ENCODE assay signal across 19 cellular contexts in genomic region chr6:100518588-100518987, GRCh38.
A peak's percentile ranks its signal among the peaks of the same experiment; 100 is the strongest.
DNase-seq lines count a peak whose midpoint lies in the region; ATAC-seq and TF ChIP-seq lines count a peak whose summit lies in the region.
"Had no signal": no experiment of that assay in that cellular context is flagged by ENCODE, and none has a peak within 500 bp of the region (broad histone marks: within the 10 kb centered on the region; RNA-seq: fewer than 3 reads in every experiment).

No MANE protein-coding gene starts in this region.

- ATAC-seq in HG02938 (IDR thresholded peaks at IDR 0.05; ENCODE audit: unreplicated experiment) (no peak), HG03280 (IDR thresholded peaks at IDR 0.05; ENCODE audit: unreplicated experiment) (no peak)
- ATAC-seq: GM23338 had no signal

- no peak for TF ChIP-seq CTCF in VCaP (conservative IDR thresholded peaks at IDR 0.05)

- H3K27ac ChIP-seq in VCaP: peak overlapping the region; percentile 71

- peak; percentile 6 for DNase-seq in SIG-M5 treated with dmso at 0.1 percent for 504 hours (lab: John Stamatoyannopoulos, UW; ENCODE audit: unreplicated experiment)
- DNase-seq in SIG-M5 (lab: John Stamatoyannopoulos, UW): no peak
- peak; percentile 55 to 63 for DNase-seq in NCI-H526 (lab: John Stamatoyannopoulos, UW)
- DNase-seq in hepatic stellate cell (ENCODE audit: low spot score): no peak
- DNase-seq: ACHN; BE2C; C1 segment of cervical spinal cord; CD4-positive, CD25-positive, alpha-beta regulatory T cell; CD8-positive, alpha-beta memory T cell; COR-L47; DMS 273 treated with DMSO at 0.1 percent for 48 hours; DMS79; GDM1; HCEC 1CT; IMR-90 had no signal

Comparison
In these comparisons a context has a peak if more than half of its experiments do, and no peak if none do; other contexts are left out.
1. DNase-seq: peak in SIG-M5 treated with dmso at 0.1 percent for 504 hours (single experiment) and NCI-H526 (2 of 2); none in SIG-M5 (single experiment) and hepatic stellate cell (single experiment).